Comparison of ENCODE assay signal across 9 cellular contexts in the genomic region with DNA sequence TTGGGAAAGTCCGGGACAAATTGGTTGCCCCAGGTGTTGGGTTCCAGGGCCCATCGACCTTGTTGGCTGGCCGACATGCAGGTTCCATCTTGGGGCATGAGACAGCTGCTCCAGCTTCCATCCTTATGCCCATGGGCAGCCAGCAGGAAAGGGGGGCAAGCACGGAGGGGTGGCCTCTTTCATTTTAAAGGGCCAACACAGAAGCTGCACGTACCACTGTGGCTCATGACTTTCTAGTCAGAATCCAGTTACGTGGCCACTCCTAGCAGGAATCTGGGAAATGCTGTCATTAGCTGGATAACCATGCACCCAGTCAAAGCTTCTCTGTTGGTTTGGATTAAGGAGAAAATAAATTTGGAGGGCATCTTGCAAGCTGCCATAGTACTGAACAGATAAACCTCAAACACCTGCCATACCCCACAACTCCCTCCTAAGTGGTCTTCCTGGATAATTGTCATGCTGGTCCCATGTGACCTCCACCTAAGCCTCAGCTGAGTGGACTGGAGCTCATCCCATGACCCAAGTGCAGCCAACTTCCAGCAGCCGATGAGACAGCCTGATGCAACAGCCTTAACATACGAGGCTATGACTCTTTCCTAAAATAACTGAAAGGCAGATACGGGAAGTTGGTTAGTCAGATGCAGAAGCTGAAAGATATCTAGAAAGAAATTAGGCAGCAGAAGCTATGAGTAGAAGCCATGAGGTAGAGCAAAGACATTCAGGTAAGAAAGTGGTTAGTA. TPM values are rescaled to one million over a fixed set of nuclear protein-coding genes. Genes with fewer than 3 reads are reported as not detected.
DNase-seq lines count a peak whose midpoint lies in the region; ATAC-seq, FAIRE-seq and TF ChIP-seq lines count a peak whose summit lies in the region.
"Had no signal": no experiment of that assay in that cellular context is flagged by ENCODE, and none has a peak within 500 bp of the region (broad histone marks: within the 10 kb centered on the region; RNA-seq: fewer than 3 reads in every experiment).

No MANE protein-coding gene starts in this region.

- no peaks in the 10 kb centered on the region for H3K4me1 ChIP-seq in endodermal cell (ENCODE audit: control insufficient read depth, insufficient read depth, low read length)
- H3K4me1 ChIP-seq: uterus had no signal

- no peak overlapping the region for H3K4me3 Mint-ChIP-seq in endodermal cell
- H3K4me3 Mint-ChIP-seq in stimulated activated effector memory CD8-positive, alpha-beta T cell treated with anti-CD3 and anti-CD28 coated beads, Interleukin-12 subunit alpha, Interleukin-12 subunit beta, amount 100 ng/mL, for 72 hours = no peak overlapping the region

- peaks cover 11% of the 10 kb centered on the region for H3K9me3 Mint-ChIP-seq in endodermal cell
- H3K9me3 Mint-ChIP-seq in stimulated activated effector memory CD8-positive, alpha-beta T cell treated with anti-CD3 and anti-CD28 coated beads, Interleukin-12 subunit alpha, Interleukin-12 subunit beta, amount 100 ng/mL, for 72 hours = no peaks in the 10 kb centered on the region

- TF ChIP-seq CTCF in endodermal cell (conservative IDR thresholded peaks at IDR 0.05) = no peak

- H3K36me3 Mint-ChIP-seq in endodermal cell (ENCODE audit: low read depth) = peaks cover 4% of the 10 kb centered on the region
- H3K36me3 Mint-ChIP-seq in stimulated activated effector memory CD8-positive, alpha-beta T cell treated with anti-CD3 and anti-CD28 coated beads, Interleukin-12 subunit alpha, Interleukin-12 subunit beta, amount 100 ng/mL, for 72 hours = no peaks in the 10 kb centered on the region

- H3K9me3 ChIP-seq in endodermal cell (ENCODE audit: control insufficient read depth, low read length) = peaks cover 8% of the 10 kb centered on the region
- H3K9me3 ChIP-seq: uterus had no signal

- peak; percentile 74 for FAIRE-seq in GM19239 (lab: Jason Lieb, UNC)

- no peak overlapping the region for H3K9ac ChIP-seq in endodermal cell (ENCODE audit: extremely low read depth, low read length, poor library complexity, severe bottlenecking)

- H3K36me3 ChIP-seq in endodermal cell (ENCODE audit: control insufficient read depth, insufficient read depth, low read length) = no peaks in the 10 kb centered on the region
- H3K36me3 ChIP-seq: uterus had no signal

- no peak overlapping the region for H3K27ac Mint-ChIP-seq in endodermal cell
- peak overlapping the region; percentile 61 for H3K27ac Mint-ChIP-seq in stimulated activated effector memory CD8-positive, alpha-beta T cell treated with anti-CD3 and anti-CD28 coated beads, Interleukin-12 subunit alpha, Interleukin-12 subunit beta, amount 100 ng/mL, for 72 hours

- DNase-seq in ACHN (peak; percentile 33), GM19239 (ENCODE audit: insufficient read length, low spot score) (no peak), LHCN-M2 (ENCODE audit: low read depth) (peak; percentile 86), endodermal cell (peak; percentile 9), GM19238 (ENCODE audit: insufficient read length, low spot score) (no peak), HPDE6-E6E7 (ENCODE audit: extremely low spot score) (no peak)
- DNase-seq in stimulated activated effector memory CD8-positive, alpha-beta T cell treated with anti-CD3 and anti-CD28 coated beads, Interleukin-12 subunit alpha, Interleukin-12 subunit beta, amount 100 ng/mL, for 72 hours (ENCODE audit: low spot score in 2 of 2) = no peak

- 91 to 92% methylated on average over 9 of the region's 9 CpGs for WGBS in endodermal cell (ENCODE audit: insufficient coverage in 1 of 2, insufficient read length in 1 of 2), 2 experiments

- H3K4me3 ChIP-seq in endodermal cell (ENCODE audit: low read length) = no peak overlapping the region
- H3K4me3 ChIP-seq: uterus had no signal

- H3K4me1 Mint-ChIP-seq in endodermal cell = no peaks in the 10 kb centered on the region
- peaks cover 7% of the 10 kb centered on the region for H3K4me1 Mint-ChIP-seq in stimulated activated effector memory CD8-positive, alpha-beta T cell treated with anti-CD3 and anti-CD28 coated beads, Interleukin-12 subunit alpha, Interleukin-12 subunit beta, amount 100 ng/mL, for 72 hours

- H3K27ac ChIP-seq in endodermal cell (ENCODE audit: low read depth, low read length) = no peak overlapping the region
- H3K27ac ChIP-seq: uterus had no signal

- in situ Hi-C loops in ACHN (cut with HindIII; ENCODE audit: low pct_ligation_motif_present, low pct_unique_long_range_greater_than_20kb, low sequenced_read_pairs) = no loop called here

- no peaks in the 10 kb centered on the region for H3K27me3 Mint-ChIP-seq in endodermal cell (ENCODE audit: insufficient read depth)

- no peaks in the 10 kb centered on the region for H3K27me3 ChIP-seq in endodermal cell (ENCODE audit: control insufficient read depth, insufficient read depth, low read length, poor library complexity, severe bottlenecking)
- H3K27me3 ChIP-seq: uterus had no signal

- peak; percentile 64 for ATAC-seq in stimulated activated effector memory CD8-positive, alpha-beta T cell treated with anti-CD3 and anti-CD28 coated beads, Interleukin-12 subunit alpha, Interleukin-12 subunit beta, amount 100 ng/mL, for 72 hours
- no peak for ATAC-seq in activated CD4-positive, CD25-positive, alpha-beta regulatory T cell treated with anti-CD3 and anti-CD28 coated beads, Interleukin-2, amount 50 U/mL, for 24 hours

RNA-seq across cellular contexts. Expression of a gene that starts 21.4 kb away (rescaled TPM):
- total RNA-seq in LHCN-M2 (2014; rRNA removed) (42.6 and 51.6 TPM in 2 replicates), endodermal cell (10 to 100 TPM in 1 of 2 donors, 1 to 10 TPM in 1; 8.9 to 17.9 TPM)
- 41.3 TPM for polyA plus RNA-seq in LHCN-M2 (2012)
- 12.9 TPM for polyA plus RNA-seq in endodermal cell (2013, experiment 1 of 2)
- 11.6 TPM for polyA plus RNA-seq in endodermal cell (2013, experiment 2 of 2)

Comparison
In these comparisons a context has a peak if more than half of its experiments do, and no peak if none do; other contexts are left out.
1. DNase-seq: peak in ACHN (single experiment), LHCN-M2 (single experiment) and endodermal cell (single experiment); none in GM19239 (single experiment), stimulated activated effector memory CD8-positive, alpha-beta T cell treated with anti-CD3 and anti-CD28 coated beads, Interleukin-12 subunit alpha, Interleukin-12 subunit beta, amount 100 ng/mL, for 72 hours (0 of 2), GM19238 (single experiment) and HPDE6-E6E7 (single experiment).